ENCODE assay signal across 18 cellular contexts in the genomic region with DNA sequence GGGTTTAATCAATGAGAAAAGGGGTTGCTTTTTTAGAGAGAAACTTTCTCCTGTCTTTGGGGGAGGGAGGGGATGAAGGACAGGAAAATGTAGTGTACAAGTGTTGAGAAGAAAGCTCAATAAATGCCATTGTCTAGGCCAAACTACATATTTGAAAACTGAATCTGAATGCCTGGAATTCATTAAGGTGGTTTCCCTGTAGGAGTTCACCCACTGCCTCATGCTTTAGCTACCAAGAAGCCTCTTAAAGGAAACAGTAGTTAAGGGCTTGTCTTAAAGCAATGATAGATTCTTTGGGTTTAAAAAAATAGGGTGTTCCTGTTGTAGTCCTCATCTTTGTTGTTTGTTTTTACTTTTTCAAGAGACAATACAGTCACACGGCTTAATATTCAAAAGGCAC. TPM values are rescaled to one million over a fixed set of nuclear protein-coding genes. Genes with fewer than 3 reads are reported as not detected.
DNase-seq lines count a peak whose midpoint lies in the region; ATAC-seq and TF ChIP-seq lines count a peak whose summit lies in the region.
"Had no signal": no experiment of that assay in that cellular context is flagged by ENCODE, and none has a peak within 500 bp of the region (broad histone marks: within the 10 kb centered on the region; RNA-seq: fewer than 3 reads in every experiment).

No MANE protein-coding gene starts in this region.

- H3K27me3 Mint-ChIP-seq in activated naive CD8-positive, alpha-beta T cell treated with anti-CD3 and anti-CD28 coated beads for 36 hours, result no peaks in the 10 kb centered on the region

- no peak overlapping the region for H3K27ac Mint-ChIP-seq in activated naive CD8-positive, alpha-beta T cell treated with anti-CD3 and anti-CD28 coated beads for 36 hours
- H3K27ac Mint-ChIP-seq: endodermal cell had no signal

- H3K27me3 ChIP-seq in left ventricle myocardium inferior (ENCODE audit: low read depth), result no peaks in the 10 kb centered on the region
- no peaks in the 10 kb centered on the region for H3K27me3 ChIP-seq in lower lobe of right lung (ENCODE audit: low read depth)
- no peaks in the 10 kb centered on the region for H3K27me3 ChIP-seq in upper lobe of right lung
- H3K27me3 ChIP-seq: Peyer's patch had no signal

- TF ChIP-seq CTCF in left ventricle myocardium inferior (IDR thresholded peaks at IDR 0.05; ENCODE audit: borderline replicate concordance), result no peak
- TF ChIP-seq CTCF in cardiac fibroblast (IDR thresholded peaks at IDR 0.05; ENCODE audit: low read depth, low read length), result no peak
- TF ChIP-seq CTCF in lower lobe of right lung (IDR thresholded peaks at IDR 0.05), result no peak
- TF ChIP-seq CTCF in upper lobe of right lung (IDR thresholded peaks at IDR 0.05), result no peak

- peaks cover 43% of the 10 kb centered on the region for H3K4me1 Mint-ChIP-seq in activated naive CD8-positive, alpha-beta T cell treated with anti-CD3 and anti-CD28 coated beads for 36 hours

- H3K4me1 ChIP-seq in left ventricle myocardium inferior (peaks cover 87% of the 10 kb centered on the region), lower lobe of right lung (peaks cover 90% of the 10 kb centered on the region), upper lobe of right lung (peaks cover 80% of the 10 kb centered on the region)

- DNase-seq in left ventricle myocardium inferior (no peak), Right ventricle myocardium superior (no peak), cardiac fibroblast (ENCODE audit: low read depth in 2 of 2) (peak; percentile 36 to 64), lower lobe of right lung (no peak), upper lobe of right lung (no peak), NCI-H1048 (lab: John Stamatoyannopoulos, UW) (no peak), NCI-H82 (lab: John Stamatoyannopoulos, UW) (no peak)
- no peak for DNase-seq in activated naive CD8-positive, alpha-beta T cell treated with anti-CD3 and anti-CD28 coated beads for 36 hours
- DNase-seq: activated naive CD4-positive, alpha-beta T cell treated with Interleukin-2 at 50 U/mL for 16 hours; central memory CD4-positive, alpha-beta T cell; endodermal cell; GF-D8; Karpas-422; NCI-H187; NCI-H526 treated with DMSO at 0.1 percent for 48 hours; Peyer's patch; stimulated activated CD8-positive, alpha-beta memory T cell treated with anti-CD3 and anti-CD28 coated beads, Interleukin-4, amount 100 ng/mL, for 48 hours had no signal

- H3K9me3 ChIP-seq in left ventricle myocardium inferior (replicated peaks), result no peaks in the 10 kb centered on the region
- H3K9me3 ChIP-seq in lower lobe of right lung, result no peaks in the 10 kb centered on the region
- H3K9me3 ChIP-seq in upper lobe of right lung, result no peaks in the 10 kb centered on the region
- H3K9me3 ChIP-seq: Peyer's patch had no signal

- peaks cover 16% of the 10 kb centered on the region for H3K36me3 Mint-ChIP-seq in activated naive CD8-positive, alpha-beta T cell treated with anti-CD3 and anti-CD28 coated beads for 36 hours

- H3K36me3 ChIP-seq in left ventricle myocardium inferior, result no peaks in the 10 kb centered on the region
- no peaks in the 10 kb centered on the region for H3K36me3 ChIP-seq in lower lobe of right lung
- no peaks in the 10 kb centered on the region for H3K36me3 ChIP-seq in upper lobe of right lung
- H3K36me3 ChIP-seq: Peyer's patch had no signal

- ATAC-seq in Right ventricle myocardium superior (ENCODE audit: poor library complexity) (no peak), lower lobe of right lung (no peak), upper lobe of right lung (no peak)

- no peak overlapping the region for H3K4me3 Mint-ChIP-seq in activated naive CD8-positive, alpha-beta T cell treated with anti-CD3 and anti-CD28 coated beads for 36 hours
- H3K4me3 Mint-ChIP-seq: endodermal cell had no signal

- no peaks in the 10 kb centered on the region for H3K9me3 Mint-ChIP-seq in activated naive CD8-positive, alpha-beta T cell treated with anti-CD3 and anti-CD28 coated beads for 36 hours
- H3K9me3 Mint-ChIP-seq: endodermal cell had no signal

- H3K4me3 ChIP-seq in left ventricle myocardium inferior, result no peak overlapping the region
- no peak overlapping the region for H3K4me3 ChIP-seq in cardiac fibroblast (replicated peaks in 1 of 2; ENCODE audit: low read depth in 2 of 2, low read length in 2 of 2)
- H3K4me3 ChIP-seq in lower lobe of right lung, result no peak overlapping the region
- no peak overlapping the region for H3K4me3 ChIP-seq in upper lobe of right lung
- H3K4me3 ChIP-seq: Peyer's patch had no signal

- peak overlapping the region; percentile 85 for H3K27ac ChIP-seq in left ventricle myocardium inferior (replicated peaks)
- H3K27ac ChIP-seq in lower lobe of right lung, result peak overlapping the region; percentile 13
- H3K27ac ChIP-seq in upper lobe of right lung, result peak overlapping the region; percentile 30
- H3K27ac ChIP-seq: HL-60, Peyer's patch had no signal

- intact Hi-C loops in left ventricle myocardium inferior (cut with micrococcal nuclease), result no loop called here
- intact Hi-C loops in Right ventricle myocardium superior (cut with DNase I), result no loop called here
- intact Hi-C loops in lower lobe of right lung (cut with DNase I), result no loop called here
- intact Hi-C loops in upper lobe of right lung (cut with DNase I), result no loop called here

RNA-seq across cellular contexts. Expression of gene FNIP2, which starts 45.8 kb away (rescaled TPM):
- total RNA-seq in left ventricle myocardium inferior (44.0 TPM), Right ventricle myocardium superior (46.2 TPM), lower lobe of right lung (90.7 TPM), upper lobe of right lung (98.4 TPM)
- 10 to 100 TPM; 10.9 to 11.5 TPM for total RNA-seq in activated naive CD8-positive, alpha-beta T cell treated with anti-CD3 and anti-CD28 coated beads for 36 hours

Comparison
In these comparisons a context has a peak if more than half of its experiments do, and no peak if none do; other contexts are left out.
1. DNase-seq: peak in cardiac fibroblast (2 of 2); none in left ventricle myocardium inferior (single experiment), Right ventricle myocardium superior (single experiment), lower lobe of right lung (single experiment), upper lobe of right lung (single experiment), NCI-H1048 (single experiment), activated naive CD8-positive, alpha-beta T cell treated with anti-CD3 and anti-CD28 coated beads for 36 hours (single experiment) and NCI-H82 (single experiment).
2. H3K27ac ChIP-seq: peak in every context shown above with its lines; median percentile 85 in left ventricle myocardium inferior; 30 in upper lobe of right lung; 13 in lower lobe of right lung.